In the genomic region with DNA sequence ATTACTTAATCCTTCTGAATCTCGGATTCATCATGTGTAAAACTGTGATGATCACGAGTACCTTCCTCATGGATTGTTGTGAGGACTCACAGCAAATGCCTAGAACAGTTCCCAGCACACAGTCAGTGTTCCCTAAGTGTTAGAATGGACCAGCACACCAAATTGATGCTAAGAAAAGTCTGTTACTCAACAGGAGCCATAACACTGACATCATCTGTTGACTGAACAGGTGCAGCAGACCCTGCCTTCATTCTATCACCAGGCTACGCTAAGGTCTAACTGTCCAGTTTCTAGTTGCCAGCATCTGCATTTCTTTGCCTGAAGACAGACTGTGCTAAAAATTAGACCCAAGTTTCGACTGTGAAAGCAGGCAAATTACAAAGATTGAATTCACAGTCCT, we compare ENCODE assay signal across 18 cellular contexts. TPM values are rescaled to one million over a fixed set of nuclear protein-coding genes. Genes with fewer than 3 reads are reported as not detected.
DNase-seq lines count a peak whose midpoint lies in the region; ATAC-seq, FAIRE-seq and TF ChIP-seq lines count a peak whose summit lies in the region.
"Had no signal": no experiment of that assay in that cellular context is flagged by ENCODE, and none has a peak within 500 bp of the region (broad histone marks: within the 10 kb centered on the region; RNA-seq: fewer than 3 reads in every experiment).

No MANE protein-coding gene starts in this region.

- H4K20me1 ChIP-seq in keratinocyte (ENCODE audit: control insufficient read depth, extremely low read depth, insufficient read depth, low read length) = no peaks in the 10 kb centered on the region

- H3K4me1 ChIP-seq in RWPE2 (ENCODE audit: insufficient read depth, poor library complexity, severe bottlenecking) = peaks cover 47% of the 10 kb centered on the region
- peaks cover 58% of the 10 kb centered on the region for H3K4me1 ChIP-seq in keratinocyte (ENCODE audit: control insufficient read depth, extremely low read depth, insufficient read depth, low read length)

- dilution Hi-C loops in keratinocyte (cut with MboI; ENCODE audit: extremely low pct_ligation_motif_present, low sequenced_read_pairs) = no loop called here

- H3K4me3 ChIP-seq in RWPE2 (ENCODE audit: severe bottlenecking) (no peak overlapping the region), keratinocyte (ENCODE audit: control insufficient read depth in 2 of 3, extremely low read depth in 1 of 3, insufficient read depth in 2 of 3, low read depth in 1 of 3, low read length in 3 of 3) (no peak overlapping the region)
- H3K4me3 ChIP-seq: GM23248 had no signal

- no peaks in the 10 kb centered on the region for H3K27me3 ChIP-seq in RWPE2 (ENCODE audit: insufficient read depth, poor library complexity, severe bottlenecking)
- no peaks in the 10 kb centered on the region for H3K27me3 ChIP-seq in keratinocyte (ENCODE audit: control insufficient read depth, extremely low read depth, insufficient read depth, low read length)

- peak overlapping the region; percentile 70 for H3K4me2 ChIP-seq in keratinocyte (ENCODE audit: control insufficient read depth, extremely low read depth, insufficient read depth, low read depth, low read length)

- H3K36me3 ChIP-seq in RWPE2 (ENCODE audit: low read depth) (peaks cover 10% of the 10 kb centered on the region; the same call in 1 of the 2 replicates), keratinocyte (ENCODE audit: control insufficient read depth in 2 of 2, extremely low read depth in 1 of 2, insufficient read depth in 2 of 2, low read length in 2 of 2) (peaks cover 3 to 4% of the 10 kb centered on the region in 2 experiments)

- ATAC-seq in RWPE2 (ENCODE audit: low read depth) = no peak

- peaks cover 36% of the 10 kb centered on the region for H3K79me2 ChIP-seq in keratinocyte (ENCODE audit: control insufficient read depth, insufficient read depth, low read length)

- H2AFZ ChIP-seq in keratinocyte (ENCODE audit: control insufficient read depth, low read length) = no peak overlapping the region
- H2AFZ ChIP-seq: GM23248 had no signal

- FAIRE-seq in HTR-8/SVneo (lab: Jason Lieb, UNC) (peak; percentile 58), keratinocyte (lab: Jason Lieb, UNC) (peak; percentile 17)
- FAIRE-seq: G401.6, GM12892, GM19239, H1 had no signal

- H3K9me1 ChIP-seq in keratinocyte (ENCODE audit: control insufficient read depth, extremely low read depth, insufficient read depth, low read length) = no peaks in the 10 kb centered on the region

- no peak for DNase-seq in HTR-8/SVneo (ENCODE audit: insufficient read length, low spot score)
- DNase-seq in RWPE2 (ENCODE audit: low spot score) = no peak
- no peak for DNase-seq in keratinocyte (ENCODE audit: low read depth, low spot score)
- no peak for DNase-seq in DMS53 (lab: John Stamatoyannopoulos, UW)
- no peak for DNase-seq in nucleus accumbens (lab: John Stamatoyannopoulos, UW)
- no peak for DNase-seq in NCI-H345 (lab: John Stamatoyannopoulos, UW)
- DNase-seq: C1 segment of cervical spinal cord; Calu3; CD4-positive, alpha-beta memory T cell; COR-L47; DND-41; GM23248; H7; HCEC 1CT had no signal

- TF ChIP-seq CTCF in RWPE2 (IDR thresholded peaks at IDR 0.05; ENCODE audit: poor library complexity, severe bottlenecking) (no peak), keratinocyte (optimal IDR thresholded peaks at IDR 0.05 in 1 of 3, IDR thresholded peaks at IDR 0.05 in 1 of 3, conservative IDR thresholded peaks at IDR 0.05 in 1 of 3; ENCODE audit: extremely low read depth in 1 of 3, insufficient read depth in 2 of 3, low read length in 3 of 3) (no peak)

- no peaks in the 10 kb centered on the region for H3K9me3 ChIP-seq in RWPE2 (ENCODE audit: severe bottlenecking)
- H3K9me3 ChIP-seq in keratinocyte (ENCODE audit: control insufficient read depth, low read depth, low read length) = no peaks in the 10 kb centered on the region

- no peak overlapping the region for H3K9ac ChIP-seq in keratinocyte (ENCODE audit: control insufficient read depth, extremely low read depth, insufficient read depth, low read length)
- H3K9ac ChIP-seq: GM23248 had no signal

- H3K27ac ChIP-seq in RWPE2 (ENCODE audit: poor library complexity, severe bottlenecking) = peak overlapping the region; percentile 78
- H3K27ac ChIP-seq in keratinocyte (ENCODE audit: control insufficient read depth, insufficient read depth, low read length) = peak overlapping the region; percentile 77
- H3K27ac ChIP-seq: GM23248 had no signal

RNA-seq across cellular contexts. Expression of gene DTNB, which starts 18.6 kb away (rescaled TPM):
- polyA plus RNA-seq in keratinocyte = 19.5 to 31.5 TPM (median 28.2 TPM) in 3 replicates
- polyA plus RNA-seq in keratinocyte (2011; ENCODE audit: low read depth) = 23.4 TPM
- 21.8 and 29.0 TPM in 2 replicates for polyA plus RNA-seq in keratinocyte (2011; cell fraction: cytosol; rRNA removed)
- 26.7 and 27.7 TPM in 2 replicates for polyA plus RNA-seq in keratinocyte (2011; cell fraction: nucleus; rRNA removed)
- 20.2 and 24.2 TPM in 2 replicates for polyA plus RNA-seq in keratinocyte (2012; ENCODE audit: low replicate concordance)
- 31.0 to 47.4 TPM (median 32.8 TPM) in 3 replicates for polyA minus RNA-seq in keratinocyte
- polyA minus RNA-seq in keratinocyte (2011; cell fraction: cytosol; rRNA and poly(A)+ RNA removed) = 27.8 TPM
- polyA minus RNA-seq in keratinocyte (2011; cell fraction: nucleus; rRNA and poly(A)+ RNA removed) = 16.8 and 48.4 TPM in 2 replicates
